35 cellular contexts compared by ENCODE assay signal in the genomic region with DNA sequence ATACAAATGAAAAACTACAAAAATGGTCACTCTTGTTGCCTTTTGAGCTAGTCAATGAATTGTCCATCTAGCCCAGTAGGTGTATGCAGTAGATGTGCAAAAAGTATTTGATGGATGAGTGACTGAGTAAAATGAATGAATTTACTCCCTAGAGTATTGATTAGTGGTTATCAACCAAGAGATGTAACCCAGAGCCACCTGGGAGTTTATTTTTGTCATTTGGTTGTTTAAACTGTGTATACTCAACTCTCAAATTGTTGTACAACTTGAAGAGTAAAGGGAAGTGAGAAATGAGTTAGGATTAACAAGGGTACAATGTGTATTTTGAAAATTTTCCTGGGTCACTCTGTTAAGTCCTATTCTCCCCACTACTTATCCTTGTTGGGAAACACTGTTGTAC.
DNase-seq lines count a peak whose midpoint lies in the region; ATAC-seq, FAIRE-seq and TF ChIP-seq lines count a peak whose summit lies in the region.
"Had no signal": no experiment of that assay in that cellular context is flagged by ENCODE, and none has a peak within 500 bp of the region (broad histone marks: within the 10 kb centered on the region; RNA-seq: fewer than 3 reads in every experiment).

No MANE protein-coding gene starts in this region.

- no peaks in the 10 kb centered on the region for H3K9me3 Mint-ChIP-seq in stimulated activated naive B cell treated with anti-CD40 and anti-IgM and Interleukin-4, amounts not matched to agents 10 μg/mL and 1 μg/mL and 100 μg/mL, for 72 hours
- H3K9me3 Mint-ChIP-seq: CD4-positive, alpha-beta T cell; CD8-positive, alpha-beta memory T cell; CD8-positive, alpha-beta T cell had no signal

- H3K9me3 ChIP-seq in GM12878 (replicated peaks; ENCODE audit: control insufficient read depth, insufficient read depth, low read length): no peaks in the 10 kb centered on the region
- H3K9me3 ChIP-seq in Peyer's patch: no peaks in the 10 kb centered on the region
- H3K9me3 ChIP-seq: A549; BE2C; BLaER1; BLaER1 treated with 17β-estradiol and CSF1 and Interleukin-3, amounts not matched to agents 10 nM and 100 nM; Caco-2 had no signal

- TF ChIP-seq RAD21 in GM12878 (IDR thresholded peaks at IDR 0.05; ENCODE audit: insufficient read depth, low read depth, low read length): no peak

- H3K4me3 ChIP-seq in GM12878 (no peak overlapping the region), Peyer's patch (no peak overlapping the region)
- H3K4me3 ChIP-seq: A549; BLaER1; BLaER1 treated with 17β-estradiol and CSF1 and Interleukin-3, amounts not matched to agents 10 nM and 100 nM had no signal

- no peaks in the 10 kb centered on the region for H3K4me1 Mint-ChIP-seq in stimulated activated naive B cell treated with anti-CD40 and anti-IgM and Interleukin-4, amounts not matched to agents 10 μg/mL and 1 μg/mL and 100 μg/mL, for 72 hours
- H3K4me1 Mint-ChIP-seq: B cell; CD14-positive monocyte; CD4-positive, alpha-beta memory T cell; CD4-positive, CD25-positive, alpha-beta regulatory T cell; CD8-positive, alpha-beta memory T cell had no signal

- no peak overlapping the region for H3K9ac ChIP-seq in GM12878 (ENCODE audit: control insufficient read depth, insufficient read depth, low read length)
- H3K9ac ChIP-seq: BLaER1; BLaER1 treated with 17β-estradiol and CSF1 and Interleukin-3, amounts not matched to agents 10 nM and 100 nM had no signal

- no peak overlapping the region for H3K27ac ChIP-seq in GM12878 (ENCODE audit: control insufficient read depth, insufficient read depth)
- no peak overlapping the region for H3K27ac ChIP-seq in Peyer's patch
- H3K27ac ChIP-seq: 22Rv1; A549; BLaER1; BLaER1 treated with 17β-estradiol and CSF1 and Interleukin-3, amounts not matched to agents 10 nM and 100 nM; C4-2B had no signal

- H3K4me2 ChIP-seq in GM12878 (ENCODE audit: control insufficient read depth, insufficient read depth): no peak overlapping the region
- H3K4me2 ChIP-seq: A549; BLaER1; BLaER1 treated with 17β-estradiol and CSF1 and Interleukin-3, amounts not matched to agents 10 nM and 100 nM had no signal

- no peaks in the 10 kb centered on the region for H3K36me3 Mint-ChIP-seq in stimulated activated naive B cell treated with anti-CD40 and anti-IgM and Interleukin-4, amounts not matched to agents 10 μg/mL and 1 μg/mL and 100 μg/mL, for 72 hours
- H3K36me3 Mint-ChIP-seq: CD14-positive monocyte; CD4-positive, alpha-beta memory T cell; CD4-positive, CD25-positive, alpha-beta regulatory T cell; CD8-positive, alpha-beta memory T cell; CD8-positive, alpha-beta T cell had no signal

- no peaks in the 10 kb centered on the region for H3K36me3 ChIP-seq in GM12878 (ENCODE audit: control insufficient read depth in 2 of 2, insufficient read depth in 2 of 2, low read length in 1 of 2)
- no peaks in the 10 kb centered on the region for H3K36me3 ChIP-seq in Peyer's patch
- H3K36me3 ChIP-seq: BE2C; BLaER1; BLaER1 treated with 17β-estradiol and CSF1 and Interleukin-3, amounts not matched to agents 10 nM and 100 nM had no signal

- no peaks in the 10 kb centered on the region for H3K4me1 ChIP-seq in GM12878 (ENCODE audit: control insufficient read depth, insufficient read depth, low read length)
- H3K4me1 ChIP-seq in Peyer's patch: no peaks in the 10 kb centered on the region
- H3K4me1 ChIP-seq: A549, Caco-2 had no signal

- no peak overlapping the region for H3K4me3 Mint-ChIP-seq in stimulated activated naive B cell treated with anti-CD40 and anti-IgM and Interleukin-4, amounts not matched to agents 10 μg/mL and 1 μg/mL and 100 μg/mL, for 72 hours
- H3K4me3 Mint-ChIP-seq: B cell; CD14-positive monocyte; CD4-positive, alpha-beta memory T cell; CD4-positive, alpha-beta T cell; CD4-positive, CD25-positive, alpha-beta regulatory T cell; CD8-positive, alpha-beta memory T cell; CD8-positive, alpha-beta T cell had no signal

- POLR2A ChIA-PET in GM12878 (lab: Charles Lee): no interaction called here

- DNase-seq in MV-4-11 (lab: John Stamatoyannopoulos, UW): peak; percentile 32
- no peak for DNase-seq in GM12878 (ENCODE audit: low read depth, low spot score)
- DNase-seq in Peyer's patch: no peak
- DNase-seq in head of caudate nucleus: no peak
- no peak for DNase-seq in stimulated activated naive B cell treated with anti-CD40 and anti-IgM and Interleukin-4, amounts not matched to agents 10 μg/mL and 1 μg/mL and 100 μg/mL, for 72 hours
- DNase-seq: 8988T; ACHN; AML-193; BE2C; C1 segment of cervical spinal cord; Caco-2; Calu3; CD4-positive, alpha-beta memory T cell; CD4-positive, alpha-beta T cell; CD4-positive, CD25-positive, alpha-beta regulatory T cell; CD8-positive, alpha-beta memory T cell; CD8-positive, alpha-beta T cell; COR-L47; DMS 273 treated with DMSO at 0.1 percent for 48 hours; DMS153; DMS53; DMS79; DMS79 treated with DMSO at 0.1 percent for 48 hours; DND-41; EL had no signal

- TF ChIP-seq POLR2A in GM12878 (IDR thresholded peaks at IDR 0.05; ENCODE audit: low read depth, low read length) (no peak), Peyer's patch (IDR thresholded peaks at IDR 0.05) (no peak)

- in situ Hi-C loops in GM12878 (cut with MboI): no loop called here

- peak; percentile 61 for ATAC-seq in GM18868 (IDR thresholded peaks at IDR 0.05; ENCODE audit: unreplicated experiment)
- ATAC-seq in GM12878: no peak
- no peak for ATAC-seq in stimulated activated naive B cell treated with anti-CD40 and anti-IgM and Interleukin-4, amounts not matched to agents 10 μg/mL and 1 μg/mL and 100 μg/mL, for 72 hours (replicated peaks)
- ATAC-seq: A549; CD8-positive, alpha-beta T cell had no signal

- no peaks in the 10 kb centered on the region for H3K27me3 Mint-ChIP-seq in stimulated activated naive B cell treated with anti-CD40 and anti-IgM and Interleukin-4, amounts not matched to agents 10 μg/mL and 1 μg/mL and 100 μg/mL, for 72 hours
- H3K27me3 Mint-ChIP-seq: B cell had no signal

- TF ChIP-seq CTCF in GM12878 (IDR thresholded peaks at IDR 0.05 in 2 of 3, conservative IDR thresholded peaks at IDR 0.05 in 1 of 3; ENCODE audit: control insufficient read depth in 2 of 3, extremely low read depth in 1 of 3, insufficient read depth in 1 of 3, low read depth in 3 of 3, low read length in 3 of 3): no peak
- TF ChIP-seq CTCF in Peyer's patch (IDR thresholded peaks at IDR 0.05): no peak

- FAIRE-seq in GM12878 (lab: Jason Lieb, UNC): no peak
- FAIRE-seq: A204.1, A549, D721Med had no signal

- no peak overlapping the region for H3K27ac Mint-ChIP-seq in stimulated activated naive B cell treated with anti-CD40 and anti-IgM and Interleukin-4, amounts not matched to agents 10 μg/mL and 1 μg/mL and 100 μg/mL, for 72 hours
- H3K27ac Mint-ChIP-seq: B cell; CD14-positive monocyte; CD4-positive, alpha-beta memory T cell; CD4-positive, alpha-beta T cell; CD4-positive, CD25-positive, alpha-beta regulatory T cell; CD8-positive, alpha-beta memory T cell; CD8-positive, alpha-beta T cell had no signal

- no peak overlapping the region for H2AFZ ChIP-seq in GM12878 (ENCODE audit: control insufficient read depth, low read depth, low read length)

- SMC1A ChIA-PET in GM12878 (lab: Charles Lee; ENCODE audit: uncharacterized antibody, unreplicated experiment): interaction anchor here (1.2 kb wide), 1 partner anchor 23 kb away, joined by 3 read pairs; no protein-coding TSS in a partner anchor

- intact Hi-C loops in GM12878 (cut with micrococcal nuclease; ENCODE audit: unreplicated experiment) (no loop called here), head of caudate nucleus (cut with DNase I) (no loop called here)

- no peak for TF ChIP-seq EP300 in GM12878 (IDR thresholded peaks at IDR 0.05; ENCODE audit: borderline replicate concordance in 1 of 2, control insufficient read depth in 1 of 2, low read depth in 2 of 2, low read length in 2 of 2)

- RAD21 ChIA-PET in GM12878 (lab: Charles Lee; ENCODE audit: unreplicated experiment): no interaction called here

- no peaks in the 10 kb centered on the region for H3K79me2 ChIP-seq in GM12878 (ENCODE audit: control insufficient read depth, insufficient read depth, low read length)

- H4K20me1 ChIP-seq in GM12878 (ENCODE audit: control insufficient read depth, insufficient read depth): no peaks in the 10 kb centered on the region
- H4K20me1 ChIP-seq: BLaER1; BLaER1 treated with 17β-estradiol and CSF1 and Interleukin-3, amounts not matched to agents 10 nM and 100 nM had no signal

- no TSS peak for BruUV-seq in GM12878 (replicated peaks; lab: Mats Ljungman, UMichigan)

- CTCF ChIA-PET in GM12878 (lab: Yijun Ruan, JAX): no interaction called here

- H3K27me3 ChIP-seq in GM12878 (replicated peaks in 1 of 2; ENCODE audit: control insufficient read depth in 2 of 2, insufficient read depth in 2 of 2, low read length in 1 of 2) (no peaks in the 10 kb centered on the region), Peyer's patch (no peaks in the 10 kb centered on the region)
- H3K27me3 ChIP-seq: BE2C; BLaER1; BLaER1 treated with 17β-estradiol and CSF1 and Interleukin-3, amounts not matched to agents 10 nM and 100 nM had no signal

TF ChIP-seq in GM12878, 131 proteins besides CTCF, POLR2A, EP300 and RAD21 (continues in another document):
- TF ChIP-seq ZNF622 (IDR thresholded peaks at IDR 0.05): no peak
- TF ChIP-seq RELA (IDR thresholded peaks at IDR 0.05; ENCODE audit: borderline replicate concordance, partially characterized antibody): no peak
- TF ChIP-seq IKZF2 (IDR thresholded peaks at IDR 0.05): no peak
- TF ChIP-seq, protein P1, sequence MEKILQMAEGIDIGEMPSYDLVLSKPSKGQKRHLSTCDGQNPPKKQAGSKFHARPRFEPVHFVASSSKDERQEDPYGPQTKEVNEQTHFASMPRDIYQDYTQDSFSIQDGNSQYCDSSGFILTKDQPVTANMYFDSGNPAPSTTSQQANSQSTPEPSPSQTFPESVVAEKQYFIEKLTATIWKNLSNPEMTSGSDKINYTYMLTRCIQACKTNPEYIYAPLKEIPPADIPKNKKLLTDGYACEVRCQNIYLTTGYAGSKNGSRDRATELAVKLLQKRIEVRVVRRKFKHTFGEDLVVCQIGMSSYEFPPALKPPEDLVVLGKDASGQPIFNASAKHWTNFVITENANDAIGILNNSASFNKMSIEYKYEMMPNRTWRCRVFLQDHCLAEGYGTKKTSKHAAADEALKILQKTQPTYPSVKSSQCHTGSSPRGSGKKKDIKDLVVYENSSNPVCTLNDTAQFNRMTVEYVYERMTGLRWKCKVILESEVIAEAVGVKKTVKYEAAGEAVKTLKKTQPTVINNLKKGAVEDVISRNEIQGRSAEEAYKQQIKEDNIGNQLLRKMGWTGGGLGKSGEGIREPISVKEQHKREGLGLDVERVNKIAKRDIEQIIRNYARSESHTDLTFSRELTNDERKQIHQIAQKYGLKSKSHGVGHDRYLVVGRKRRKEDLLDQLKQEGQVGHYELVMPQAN (conservative IDR thresholded peaks at IDR 0.05): no peak
- no peak for TF ChIP-seq NR2F1 (conservative IDR thresholded peaks at IDR 0.05)
- TF ChIP-seq POLR2AphosphoS2 (IDR thresholded peaks at IDR 0.05; ENCODE audit: low read depth, low read length): no peak
- TF ChIP-seq IKZF1 (conservative IDR thresholded peaks at IDR 0.05): no peak
- no peak for TF ChIP-seq PAX5 (IDR thresholded peaks at IDR 0.05; ENCODE audit: borderline replicate concordance, low read depth, low read length)
- no peak for TF ChIP-seq JUND (IDR thresholded peaks at IDR 0.05; ENCODE audit: low read depth, low read length)
- TF ChIP-seq NRF1 (conservative IDR thresholded peaks at IDR 0.05; ENCODE audit: low read depth, low read length): no peak
